Comparison of ENCODE assay signal across 16 cellular contexts in the genomic region with DNA sequence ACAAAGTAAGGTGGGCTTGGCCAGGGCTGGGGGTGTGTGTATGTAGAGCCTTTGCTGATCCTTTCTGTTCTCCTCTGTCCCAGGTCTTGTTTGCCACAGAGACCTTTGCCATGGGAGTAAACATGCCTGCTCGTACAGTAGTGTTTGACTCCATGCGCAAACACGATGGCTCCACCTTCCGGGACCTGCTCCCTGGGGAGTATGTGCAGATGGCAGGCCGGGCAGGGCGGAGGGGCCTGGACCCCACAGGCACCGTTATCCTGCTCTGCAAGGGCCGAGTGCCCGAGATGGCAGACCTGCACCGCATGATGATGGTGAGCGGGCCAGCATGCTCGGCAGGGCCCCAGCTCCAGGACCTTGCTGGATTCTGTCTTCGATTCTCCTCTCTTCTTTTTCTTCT.
"Had no signal": no experiment of that assay in that cellular context is flagged by ENCODE, and none has a peak within 500 bp of the region (broad histone marks: within the 10 kb centered on the region; RNA-seq: fewer than 3 reads in every experiment).

No MANE protein-coding gene starts in this region.

- ATAC-seq: effector memory CD8-positive, alpha-beta T cell; gastrocnemius medialis; mucosa of descending colon; naive thymus-derived CD8-positive, alpha-beta T cell had no signal

- H3K27me3 ChIP-seq: esophagus muscularis mucosa, gastrocnemius medialis, ovary, sigmoid colon had no signal

- H3K4me3 ChIP-seq: esophagus muscularis mucosa, gastrocnemius medialis, mucosa of descending colon, ovary, sigmoid colon, skin epidermis had no signal

- H3K9me3 Mint-ChIP-seq: central memory CD8-positive, alpha-beta T cell; dendritic cell treated with granulocyte-macrophage colony-stimulating factor and Interleukin-4, amounts not matched to agents 40 ng/mL and 50 ng/mL, for 4 days; effector memory CD8-positive, alpha-beta T cell; naive thymus-derived CD8-positive, alpha-beta T cell had no signal

- H3K27ac ChIP-seq: epithelial cell of prostate, esophagus muscularis mucosa, gastrocnemius medialis, ovary, sigmoid colon, skin epidermis had no signal

- H3K27ac Mint-ChIP-seq: dendritic cell treated with granulocyte-macrophage colony-stimulating factor and Interleukin-4, amounts not matched to agents 40 ng/mL and 50 ng/mL, for 4 days had no signal

- H3K4me3 Mint-ChIP-seq: central memory CD8-positive, alpha-beta T cell; dendritic cell treated with granulocyte-macrophage colony-stimulating factor and Interleukin-4, amounts not matched to agents 40 ng/mL and 50 ng/mL, for 4 days; effector memory CD8-positive, alpha-beta T cell had no signal

- DNase-seq: effector memory CD8-positive, alpha-beta T cell; gastrocnemius medialis; islet precursor cell; mammary epithelial cell; mucosa of descending colon; naive thymus-derived CD8-positive, alpha-beta T cell; ovary; sigmoid colon; stimulated activated CD4-positive, alpha-beta T cell treated with anti-CD3 and anti-CD28 coated beads, Interleukin-12 subunit alpha, Interleukin-12 subunit beta, amount 100 ng/mL, for 4 hours; stimulated activated naive CD4-positive, alpha-beta T cell treated with Interleukin-2 at 50 U/mL for 16 hours; trophoblast cell had no signal

- H3K9me3 ChIP-seq: esophagus muscularis mucosa, gastrocnemius medialis, mucosa of descending colon, ovary, sigmoid colon had no signal

- H3K27me3 Mint-ChIP-seq: central memory CD8-positive, alpha-beta T cell; dendritic cell treated with granulocyte-macrophage colony-stimulating factor and Interleukin-4, amounts not matched to agents 40 ng/mL and 50 ng/mL, for 4 days; effector memory CD8-positive, alpha-beta T cell; naive thymus-derived CD8-positive, alpha-beta T cell had no signal
